Comparison of ENCODE assay signal across 9 cellular contexts in genomic region chr6:156775717-156776116, GRCh38. TPM values are rescaled to one million over a fixed set of nuclear protein-coding genes. Genes with fewer than 3 reads are reported as not detected.
A peak's percentile ranks its signal among the peaks of the same experiment; 100 is the strongest.
DNase-seq lines count a peak whose midpoint lies in the region; ATAC-seq and TF ChIP-seq lines count a peak whose summit lies in the region.
"Had no signal": no experiment of that assay in that cellular context is flagged by ENCODE, and none has a peak within 500 bp of the region (broad histone marks: within the 10 kb centered on the region; RNA-seq: fewer than 3 reads in every experiment).

No MANE protein-coding gene starts in this region.

- no peak overlapping the region for H2AFZ ChIP-seq in GM23338
- no peak overlapping the region for H2AFZ ChIP-seq in PC-3 (ENCODE audit: low read length)

- H3K36me3 ChIP-seq in GM23338 (ENCODE audit: insufficient read depth) (no peaks in the 10 kb centered on the region), PC-3 (ENCODE audit: low read depth, low read length) (no peaks in the 10 kb centered on the region), spleen (no peaks in the 10 kb centered on the region)

- CTCF ChIA-PET in PC-3 (lab: Charles Lee), result no interaction called here

- peaks cover 2% of the 10 kb centered on the region; the same call in 1 of the 2 replicates for H4K20me1 ChIP-seq in GM23338 (replicated peaks; ENCODE audit: insufficient read depth)
- peaks cover 2% of the 10 kb centered on the region for H4K20me1 ChIP-seq in PC-3 (ENCODE audit: low read length)

- H3K27ac ChIP-seq in GM23338 (ENCODE audit: low read depth), result no peak overlapping the region
- H3K27ac ChIP-seq in PC-3 (ENCODE audit: low read length), result peak overlapping the region; percentile 42
- H3K27ac ChIP-seq in spleen, result peak overlapping the region in 7 of 8 donors; percentile 97 to 98 (median 98)

- POLR2A ChIA-PET in PC-3 (lab: Charles Lee; ENCODE audit: unreplicated experiment), result no interaction called here

- H3K79me2 ChIP-seq in GM23338 (replicated peaks; ENCODE audit: insufficient read depth) (peaks cover 25% of the 10 kb centered on the region), PC-3 (ENCODE audit: low read length) (peaks cover 37% of the 10 kb centered on the region)

- no peak overlapping the region for H3K9ac ChIP-seq in PC-3 (ENCODE audit: low read length)

- H3F3A ChIP-seq in GM23338 (replicated peaks; ENCODE audit: low read depth) (0 out of 2 replicates have a peak, but pooled peaks cover 4% of the 10 kb centered on the region), PC-3 (ENCODE audit: low read length, unreplicated experiment) (no peaks in the 10 kb centered on the region)

- H3K4me2 ChIP-seq in GM23338 (peak overlapping the region; percentile 86), PC-3 (ENCODE audit: low read length) (peak overlapping the region; percentile 99)

- H3K4me3 Mint-ChIP-seq in GM23338 (peak overlapping the region; percentile 41), glutamatergic neuron (ENCODE audit: unreplicated experiment) (peak overlapping the region; percentile 67)

- H3K9me2 ChIP-seq in GM23338 (ENCODE audit: insufficient read depth) (no peaks in the 10 kb centered on the region), PC-3 (replicated peaks; ENCODE audit: low read length) (no peaks in the 10 kb centered on the region)

- peaks cover 34% of the 10 kb centered on the region for H3K4me1 ChIP-seq in GM23338 (ENCODE audit: insufficient read depth)
- peaks cover 16% of the 10 kb centered on the region for H3K4me1 ChIP-seq in PC-3 (ENCODE audit: insufficient read depth, low read length)
- peaks cover 2 to 42% (median 27%) of the 10 kb centered on the region in 6 donors for H3K4me1 ChIP-seq in spleen

- no peak for DNase-seq in GM23338 (ENCODE audit: low spot score)
- peak; percentile 32 for DNase-seq in PC-3
- DNase-seq in glutamatergic neuron, result no peak
- no peak for DNase-seq in spleen
- no peak for DNase-seq in GM20000 (ENCODE audit: low spot score)
- DNase-seq in SHP77 treated with DMSO at 0.1 percent for 48 hours (lab: John Stamatoyannopoulos, UW), result no peak
- no peak for DNase-seq in activated gamma-delta T cell (lab: John Stamatoyannopoulos, UW)
- DNase-seq: NCI-H2081 treated with DMSO at 0.1 percent for 48 hours; stimulated activated CD4-positive, alpha-beta T cell treated with anti-CD3 and anti-CD28 coated beads, Interleukin-2, amount 100 ng/mL, for 24 hours had no signal

- H3K27me3 Mint-ChIP-seq in GM23338 (ENCODE audit: insufficient read depth, low read depth, poor library complexity) (peaks cover 9% of the 10 kb centered on the region), glutamatergic neuron (ENCODE audit: unreplicated experiment) (peaks cover 28% of the 10 kb centered on the region)

- TF ChIP-seq CTCF in GM23338 (conservative IDR thresholded peaks at IDR 0.05; ENCODE audit: low read depth in 2 of 2) (no peak), PC-3 (conservative IDR thresholded peaks at IDR 0.05; ENCODE audit: low read depth, low read length) (no peak), glutamatergic neuron (IDR thresholded peaks at IDR 0.05; ENCODE audit: partially characterized antibody, unreplicated experiment) (no peak), spleen (IDR thresholded peaks at IDR 0.05 in 8 of 11, conservative IDR thresholded peaks at IDR 0.05 in 3 of 11) (no peak), GM20000 (IDR thresholded peaks at IDR 0.05; ENCODE audit: extremely low read depth, missing control alignments) (no peak)

- H3K4me1 Mint-ChIP-seq in GM23338 (peaks cover 47% of the 10 kb centered on the region), glutamatergic neuron (ENCODE audit: low read depth, unreplicated experiment) (peaks cover 29% of the 10 kb centered on the region)

- intact Hi-C loops in PC-3 (cut with micrococcal nuclease), result loop anchor here (5.0 kb wide), 1 partner anchor 208 kb away; no protein-coding TSS in a partner anchor
- intact Hi-C loops in spleen (cut with DNase I; ENCODE audit: low total_unique reads), result loop anchor here (5.0 kb wide), 1 partner anchor 88 kb away; no protein-coding TSS in a partner anchor

- peaks cover 4% of the 10 kb centered on the region; the same call in 1 of the 3 replicates for H3K36me3 Mint-ChIP-seq in GM23338 (ENCODE audit: low read depth)
- H3K36me3 Mint-ChIP-seq in glutamatergic neuron (ENCODE audit: unreplicated experiment), result peaks cover 4% of the 10 kb centered on the region

- WGBS in spleen, 5 donors, result 75 to 89% (median 83%) methylated on average over 5 of the region's 5 CpGs

- H3K4me3 ChIP-seq in GM23338 (peak overlapping the region; percentile 70; the same call in 1 of the 2 replicates), PC-3 (ENCODE audit: low read length) (peak overlapping the region; percentile 67; the same call in 1 of the 2 replicates), spleen (no peak overlapping the region)

- BruUV-seq in PC-3 (replicated peaks; lab: Mats Ljungman, UMichigan), result no TSS peak

- no peaks in the 10 kb centered on the region; the same call in 2 of the 3 replicates for H3K9me3 Mint-ChIP-seq in GM23338
- H3K9me3 Mint-ChIP-seq in glutamatergic neuron (ENCODE audit: unreplicated experiment), result peaks cover 26% of the 10 kb centered on the region

- H3K27ac Mint-ChIP-seq in GM23338 (no peak overlapping the region), glutamatergic neuron (ENCODE audit: unreplicated experiment) (peak overlapping the region; percentile 100)

- no peaks in the 10 kb centered on the region for H3K9me3 ChIP-seq in PC-3 (ENCODE audit: low read length)
- no peaks in the 10 kb centered on the region for H3K9me3 ChIP-seq in spleen

- H3K27me3 ChIP-seq in GM23338 (ENCODE audit: insufficient read depth) (no peaks in the 10 kb centered on the region), PC-3 (ENCODE audit: low read length) (no peaks in the 10 kb centered on the region), spleen (replicated peaks in 1 of 7) (no peaks in the 10 kb centered on the region)

- no peak for ATAC-seq in GM23338
- no peak for ATAC-seq in PC-3

- TF ChIP-seq POLR2A in spleen (IDR thresholded peaks at IDR 0.05), result no peak

TF ChIP-seq in GM23338, 12 proteins besides CTCF, POLR2A, EP300 and RAD21:
- TF ChIP-seq EZH2 (IDR thresholded peaks at IDR 0.05; ENCODE audit: low read depth, unreplicated experiment) (no peak), ZNF114 (CRISPR knock-in tag; IDR thresholded peaks at IDR 0.05) (no peak), POLR2AphosphoS5 (IDR thresholded peaks at IDR 0.05; ENCODE audit: low read depth) (no peak), EZH2phosphoT487 (IDR thresholded peaks at IDR 0.05; ENCODE audit: unreplicated experiment) (no peak)

RNA-seq across cellular contexts. Expression of gene ARID1B, which starts 1.5 kb away (rescaled TPM):
- 72.2 and 82.4 TPM in 2 replicates for total RNA-seq in GM23338 (2014; rRNA removed; shearing (Covaris generic))
- polyA plus RNA-seq in GM23338 (2016; fragmentation: Nextera tagmentation; extraction: Ambion mirVana), result 53.3 and 59.3 TPM in 2 replicates
- 24.1 and 24.2 TPM in 2 replicates for total RNA-seq in PC-3 (2014; rRNA removed)
- total RNA-seq in glutamatergic neuron (ENCODE audit: unreplicated experiment), result 202 TPM
- total RNA-seq in spleen, result 100 to 1,000 TPM; 123 to 223 (median 149) TPM
- polyA plus RNA-seq in spleen, result 10 to 100 TPM; 17.7 to 29.1 (median 18.9) TPM

Comparison
In these comparisons a context has a peak if more than half of its experiments do, and no peak if none do; other contexts are left out.
1. H3K4me3 ChIP-seq: peak in GM23338 (single experiment) and PC-3 (single experiment); none in spleen (0 of 8).